Comparison of ENCODE assay signal across 1 cellular context in genomic region chr14:100374891-100375272, GRCh38.
TF ChIP-seq lines count a peak whose summit lies in the region.

No MANE protein-coding gene starts in this region.

TF ChIP-seq in liver, 16 proteins besides CTCF, POLR2A, EP300 and RAD21 (continued from another document):
- TF ChIP-seq ATF3 (IDR thresholded peaks at IDR 0.05) (no peak), JUND (IDR thresholded peaks at IDR 0.05) (no peak), EGR1 (IDR thresholded peaks at IDR 0.05; ENCODE audit: low read depth in 2 of 2) (no peak), FOXA1 (IDR thresholded peaks at IDR 0.05) (no peak), HNF4G (IDR thresholded peaks at IDR 0.05) (no peak)
TF ChIP-seq in liver: peak in this region for 0.
